ENCODE assay signal across 8 cellular contexts in the genomic region with DNA sequence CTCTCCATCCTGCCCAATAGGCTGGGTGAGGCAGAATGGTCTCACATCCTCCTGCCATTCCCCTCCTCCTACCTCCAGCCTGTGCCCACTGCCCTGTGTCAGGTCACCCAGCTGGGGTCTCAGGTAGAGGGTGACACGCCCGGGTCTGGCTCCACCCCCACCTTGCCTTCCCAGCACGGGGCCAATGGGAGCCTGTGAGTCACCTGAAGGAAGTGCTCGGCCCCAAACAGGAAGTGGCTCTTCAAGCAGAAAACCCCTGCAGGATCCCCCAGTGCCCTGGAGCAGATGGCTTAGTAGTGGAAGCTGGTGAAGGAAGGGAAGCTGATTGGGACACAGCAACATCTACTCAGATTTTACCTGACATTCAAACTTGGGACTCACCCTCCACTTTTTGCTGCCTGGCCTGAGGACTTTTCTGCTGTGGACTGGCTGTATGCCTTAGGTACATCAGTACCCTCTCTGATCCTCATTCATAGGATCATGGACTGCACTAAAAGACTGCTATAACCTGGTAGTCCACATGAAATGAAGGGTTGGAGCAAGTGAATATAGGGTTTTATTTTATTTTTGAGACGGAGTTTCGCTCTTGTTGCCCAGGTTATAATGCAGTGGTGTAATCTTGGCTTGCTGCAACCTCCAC. TPM values are rescaled to one million over a fixed set of nuclear protein-coding genes. Genes with fewer than 3 reads are reported as not detected.
DNase-seq lines count a peak whose midpoint lies in the region; ATAC-seq and TF ChIP-seq lines count a peak whose summit lies in the region.

No MANE protein-coding gene starts in this region.

- ATAC-seq in IMR-90 (ENCODE audit: low read depth) (no peak), GM18858 (IDR thresholded peaks at IDR 0.05; ENCODE audit: unreplicated experiment) (no peak)

- no peak overlapping the region for H3K27ac ChIP-seq in IMR-90 (ENCODE audit: insufficient read depth, low read length)

- H2AFZ ChIP-seq in IMR-90 (replicated peaks; ENCODE audit: low read length, poor library complexity) = peak overlapping the region; percentile 69

- TF ChIP-seq POLR2A in IMR-90 (IDR thresholded peaks at IDR 0.05; ENCODE audit: low read depth, low read length) = no peak

- H3K4me1 ChIP-seq in IMR-90 (ENCODE audit: control insufficient read depth, insufficient read depth, low read length) = peaks cover 9% of the 10 kb centered on the region

- no TSS peak for BruUV-seq in IMR-90 (replicated peaks; lab: Mats Ljungman, UMichigan)

- no peak overlapping the region for H3K4ac ChIP-seq in IMR-90 (ENCODE audit: low read depth, low read length)

- H2BK5ac ChIP-seq in IMR-90 (ENCODE audit: low read depth, low read length, poor library complexity, severe bottlenecking) = no peak overlapping the region

- intact Hi-C loops in IMR-90 (cut with micrococcal nuclease) = no loop called here

- no peaks in the 10 kb centered on the region for H3K27me3 ChIP-seq in IMR-90 (ENCODE audit: control insufficient read depth, insufficient read depth, low read length)

- no peak overlapping the region for H3K23ac ChIP-seq in IMR-90 (ENCODE audit: low read depth, low read length)

- H3K14ac ChIP-seq in IMR-90 (replicated peaks; ENCODE audit: low read depth, low read length) = peak overlapping the region; percentile 7; the same call in 1 of the 2 replicates

- H3K9me1 ChIP-seq in IMR-90 (ENCODE audit: insufficient read depth, low read length) = no peaks in the 10 kb centered on the region; the same call in 1 of the 2 replicates

- POLR2A ChIA-PET in IMR-90 (lab: Charles Lee; ENCODE audit: unreplicated experiment) = no interaction called here

- H4K91ac ChIP-seq in IMR-90 (ENCODE audit: insufficient read depth, low read depth, low read length) = 0 out of 2 replicates have a peak overlapping the region, but pooled peaks have one; percentile 19

- H2BK120ac ChIP-seq in IMR-90 (ENCODE audit: low read depth, low read length) = no peak overlapping the region

- no CpG with 5 or more reads among the region's 6 CpGs for WGBS in IMR-90 (ENCODE audit: extremely low coverage in 2 of 2, insufficient read length in 1 of 2), 2 experiments

- DNase-seq in GM13976 (ENCODE audit: low spot score) (peak; percentile 69), IMR-90 (peak; percentile 20), epithelial cell of esophagus (ENCODE audit: low read depth) (peak; percentile 62), hippocampal formation (lab: John Stamatoyannopoulos, UW) (no peak), NCI-H1417 treated with DMSO at 0.1 percent for 48 hours (lab: John Stamatoyannopoulos, UW) (no peak)
- DNase-seq in activated CD4-positive, alpha-beta T cell treated with anti-CD3 and anti-CD28 coated beads for 24 hours (ENCODE audit: low read depth in 2 of 2) = peak; percentile 38 to 41
- peak; percentile 50 to 57 for DNase-seq in stimulated activated CD8-positive, alpha-beta memory T cell treated with anti-CD3 and anti-CD28 coated beads, Interleukin-7, amount 100 ng/mL, for 4 hours (ENCODE audit: low read depth in 2 of 2)

- H3K9ac ChIP-seq in IMR-90 (ENCODE audit: low read depth, low read length) = no peak overlapping the region

- H3K79me1 ChIP-seq in IMR-90 (ENCODE audit: low read depth in 1 of 2, low read length in 2 of 2) = no peaks in the 10 kb centered on the region

- TF ChIP-seq CTCF in GM13976 (IDR thresholded peaks at IDR 0.05; ENCODE audit: borderline replicate concordance, control extremely low read depth, extremely low read depth, insufficient read depth, missing control alignments) = no peak
- no peak for TF ChIP-seq CTCF in IMR-90 (conservative IDR thresholded peaks at IDR 0.05; ENCODE audit: low read depth, low read length)
- TF ChIP-seq CTCF in epithelial cell of esophagus (IDR thresholded peaks at IDR 0.05; ENCODE audit: insufficient read depth, low read depth, low read length, missing control alignments) = no peak

- no peaks in the 10 kb centered on the region for H3K9me3 ChIP-seq in IMR-90 (ENCODE audit: control insufficient read depth, insufficient read depth, low read length)

- H2AK5ac ChIP-seq in IMR-90 (ENCODE audit: low read depth, low read length) = peak overlapping the region; percentile 66; the same call in 1 of the 2 replicates

- no peak overlapping the region for H2BK15ac ChIP-seq in IMR-90 (ENCODE audit: low read depth, low read length)

- H3K4me3 ChIP-seq in IMR-90 (ENCODE audit: insufficient read depth, low read depth, low read length) (no peak overlapping the region), epithelial cell of esophagus (ENCODE audit: low read length) (no peak overlapping the region)

- H3K36me3 ChIP-seq in IMR-90 (ENCODE audit: control insufficient read depth, insufficient read depth, low read length) = no peaks in the 10 kb centered on the region

- no peak overlapping the region for H2BK20ac ChIP-seq in IMR-90 (ENCODE audit: low read depth, low read length)

- H4K5ac ChIP-seq in IMR-90 (ENCODE audit: low read depth, low read length) = no peak overlapping the region

- H4K8ac ChIP-seq in IMR-90 (ENCODE audit: low read depth in 2 of 2, low read length in 2 of 2) = peak overlapping the region; percentile 24 to 63; a peak in 1 of 4 replicates

- in situ Hi-C loops in GM13976 (cut with MboI; ENCODE audit: low sequenced_read_pairs, unreplicated experiment) = no loop called here
- in situ Hi-C loops in IMR-90 (cut with MboI; ENCODE audit: low sequenced_read_pairs) = no loop called here

- H3K4me2 ChIP-seq in IMR-90 (ENCODE audit: low read depth, low read length) = no peak overlapping the region

- CTCF ChIA-PET in IMR-90 (lab: Yijun Ruan, JAX) = interaction anchor here (0.6 kb wide), 1 partner anchor 12 kb away, joined by 3 read pairs; no protein-coding TSS in a partner anchor

- dilution Hi-C loops in IMR-90 (cut with HindIII; ENCODE audit: low sequenced_read_pairs, unreplicated experiment) = no loop called here

- H3K56ac ChIP-seq in IMR-90 (ENCODE audit: extremely low read depth, insufficient read depth, low read length) = no peak overlapping the region

- TF ChIP-seq RAD21 in IMR-90 (IDR thresholded peaks at IDR 0.05; ENCODE audit: low read length) = no peak

- peak overlapping the region; percentile 30 for H2AK9ac ChIP-seq in IMR-90 (replicated peaks; ENCODE audit: low read depth, low read length, poor library complexity)

- no peak overlapping the region for H3K18ac ChIP-seq in IMR-90 (ENCODE audit: low read depth, low read length)

- no peaks in the 10 kb centered on the region for H4K20me1 ChIP-seq in IMR-90 (ENCODE audit: insufficient read depth, low read length)

TF ChIP-seq in IMR-90, 13 proteins besides CTCF, POLR2A, EP300 and RAD21:
- TF ChIP-seq BHLHE40 (IDR thresholded peaks at IDR 0.05; ENCODE audit: low read depth, low read length) = no peak
- no peak for TF ChIP-seq SMC3 (IDR thresholded peaks at IDR 0.05; ENCODE audit: low read depth, low read length)
- no peak for TF ChIP-seq RCOR1 (IDR thresholded peaks at IDR 0.05; ENCODE audit: insufficient replicate concordance, low read length)
- no peak for TF ChIP-seq NFE2L2 (IDR thresholded peaks at IDR 0.05; ENCODE audit: low read depth, low read length)
- no peak for TF ChIP-seq MXI1 (IDR thresholded peaks at IDR 0.05; ENCODE audit: borderline replicate concordance, low read depth, low read length)
- TF ChIP-seq, protein P1, sequence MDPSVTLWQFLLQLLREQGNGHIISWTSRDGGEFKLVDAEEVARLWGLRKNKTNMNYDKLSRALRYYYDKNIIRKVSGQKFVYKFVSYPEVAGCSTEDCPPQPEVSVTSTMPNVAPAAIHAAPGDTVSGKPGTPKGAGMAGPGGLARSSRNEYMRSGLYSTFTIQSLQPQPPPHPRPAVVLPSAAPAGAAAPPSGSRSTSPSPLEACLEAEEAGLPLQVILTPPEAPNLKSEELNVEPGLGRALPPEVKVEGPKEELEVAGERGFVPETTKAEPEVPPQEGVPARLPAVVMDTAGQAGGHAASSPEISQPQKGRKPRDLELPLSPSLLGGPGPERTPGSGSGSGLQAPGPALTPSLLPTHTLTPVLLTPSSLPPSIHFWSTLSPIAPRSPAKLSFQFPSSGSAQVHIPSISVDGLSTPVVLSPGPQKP (IDR thresholded peaks at IDR 0.05; ENCODE audit: borderline replicate concordance, low read depth, low read length) = no peak
- TF ChIP-seq, protein P2, sequence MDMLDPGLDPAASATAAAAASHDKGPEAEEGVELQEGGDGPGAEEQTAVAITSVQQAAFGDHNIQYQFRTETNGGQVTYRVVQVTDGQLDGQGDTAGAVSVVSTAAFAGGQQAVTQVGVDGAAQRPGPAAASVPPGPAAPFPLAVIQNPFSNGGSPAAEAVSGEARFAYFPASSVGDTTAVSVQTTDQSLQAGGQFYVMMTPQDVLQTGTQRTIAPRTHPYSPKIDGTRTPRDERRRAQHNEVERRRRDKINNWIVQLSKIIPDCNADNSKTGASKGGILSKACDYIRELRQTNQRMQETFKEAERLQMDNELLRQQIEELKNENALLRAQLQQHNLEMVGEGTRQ (IDR thresholded peaks at IDR 0.05; ENCODE audit: low read depth, low read length) = no peak
TF ChIP-seq in IMR-90: peak in this region for 0.

RNA-seq across cellular contexts. Expression of a gene that starts 33.4 kb away (rescaled TPM):
- total RNA-seq in IMR-90 (2012; rRNA removed) = 1.7 and 2.0 TPM in 2 replicates
- 7.9 and 8.2 TPM in 2 replicates for polyA plus RNA-seq in IMR-90 (2012; rRNA removed)
- polyA plus RNA-seq in IMR-90 (2012; cell fraction: cytosol; rRNA removed) = 4.1 and 7.5 TPM in 2 replicates
- 25.1 and 54.1 TPM in 2 replicates for polyA plus RNA-seq in IMR-90 (2012; cell fraction: nucleus; rRNA removed; ENCODE audit: low replicate concordance)

RNA-seq across cellular contexts. Expression of a gene that starts 59.3 kb away (rescaled TPM):
- 1.4 and 1.6 TPM in 2 replicates for total RNA-seq in IMR-90 (2012; rRNA removed)
- polyA plus RNA-seq in IMR-90 (2012; rRNA removed) = 3.3 TPM in 2 replicates
- polyA plus RNA-seq in IMR-90 (2012; cell fraction: cytosol; rRNA removed) = 2.1 and 6.1 TPM in 2 replicates
- polyA plus RNA-seq in IMR-90 (2012; cell fraction: nucleus; rRNA removed; ENCODE audit: low replicate concordance) = 4.0 and 10.4 TPM in 2 replicates

Comparison
In these comparisons a context has a peak if more than half of its experiments do, and no peak if none do; other contexts are left out.
1. DNase-seq: peak in GM13976 (single experiment), IMR-90 (single experiment), activated CD4-positive, alpha-beta T cell treated with anti-CD3 and anti-CD28 coated beads for 24 hours (2 of 2), epithelial cell of esophagus (single experiment) and stimulated activated CD8-positive, alpha-beta memory T cell treated with anti-CD3 and anti-CD28 coated beads, Interleukin-7, amount 100 ng/mL, for 4 hours (2 of 2); none in hippocampal formation (0 of 2) and NCI-H1417 treated with DMSO at 0.1 percent for 48 hours (single experiment).